10 cellular contexts compared by ENCODE assay signal in genomic region chr5:150122158-150122510, GRCh38. TPM values are rescaled to one million over a fixed set of nuclear protein-coding genes. Genes with fewer than 3 reads are reported as not detected.
DNase-seq lines count a peak whose midpoint lies in the region; ATAC-seq, FAIRE-seq and TF ChIP-seq lines count a peak whose summit lies in the region.
"Had no signal": no experiment of that assay in that cellular context is flagged by ENCODE, and none has a peak within 500 bp of the region (broad histone marks: within the 10 kb centered on the region; RNA-seq: fewer than 3 reads in every experiment).

No MANE protein-coding gene starts in this region.

- H3K9me1 ChIP-seq in keratinocyte (ENCODE audit: control insufficient read depth, extremely low read depth, insufficient read depth, low read length), result no peaks in the 10 kb centered on the region

- H3K9ac ChIP-seq in keratinocyte (ENCODE audit: control insufficient read depth, extremely low read depth, insufficient read depth, low read length), result no peak overlapping the region

- no peak overlapping the region for H3K4me2 ChIP-seq in keratinocyte (ENCODE audit: control insufficient read depth, extremely low read depth, insufficient read depth, low read depth, low read length)

- no peaks in the 10 kb centered on the region for H3K79me2 ChIP-seq in keratinocyte (ENCODE audit: control insufficient read depth, insufficient read depth, low read length)

- peaks cover 0 to 28% (median 0%) of the 10 kb centered on the region in 12 donors for H3K4me1 ChIP-seq in heart left ventricle
- peaks cover under 1% of the 10 kb centered on the region for H3K4me1 ChIP-seq in keratinocyte (ENCODE audit: control insufficient read depth, extremely low read depth, insufficient read depth, low read length)
- H3K4me1 ChIP-seq: ascending aorta had no signal

- intact Hi-C loops in heart left ventricle (cut with DNase I) (loop anchor here in 1 of 10 donors (10.0 kb wide), 1 partner anchor 233 kb away; the partner anchor contains the start of gene TCOF1), Right ventricle myocardium inferior (cut with DNase I) (no loop called here)

- H2AFZ ChIP-seq in keratinocyte (ENCODE audit: control insufficient read depth, low read length), result no peak overlapping the region

- no peak for TF ChIP-seq POLR2A in heart left ventricle (IDR thresholded peaks at IDR 0.05)

- H4K20me1 ChIP-seq in keratinocyte (ENCODE audit: control insufficient read depth, extremely low read depth, insufficient read depth, low read length), result no peaks in the 10 kb centered on the region

- 58 to 64% (median 61%) methylated on average over 5 of the region's 5 CpGs for WGBS in heart left ventricle, 4 donors

- no peak for FAIRE-seq in keratinocyte (lab: Jason Lieb, UNC)

- no peak overlapping the region for H3K4me3 ChIP-seq in heart left ventricle
- no peak overlapping the region for H3K4me3 ChIP-seq in keratinocyte (ENCODE audit: control insufficient read depth in 2 of 3, extremely low read depth in 1 of 3, insufficient read depth in 2 of 3, low read depth in 1 of 3, low read length in 3 of 3)
- H3K4me3 ChIP-seq: ascending aorta had no signal

- H3K36me3 ChIP-seq in heart left ventricle (peaks cover 0 to 97% (median 53%) of the 10 kb centered on the region in 9 donors), keratinocyte (ENCODE audit: control insufficient read depth in 2 of 2, extremely low read depth in 1 of 2, insufficient read depth in 2 of 2, low read length in 2 of 2) (no peaks in the 10 kb centered on the region)

- H3K9me3 ChIP-seq in heart left ventricle (no peaks in the 10 kb centered on the region), T-helper 17 cell (ENCODE audit: control insufficient read depth, low read length, poor library complexity, severe bottlenecking) (no peaks in the 10 kb centered on the region), keratinocyte (ENCODE audit: control insufficient read depth, low read depth, low read length) (no peaks in the 10 kb centered on the region)
- H3K9me3 ChIP-seq: ascending aorta had no signal

- H3K27ac ChIP-seq in heart left ventricle, result peak overlapping the region in 1 of 12 donors; percentile 11
- H3K27ac ChIP-seq in keratinocyte (ENCODE audit: control insufficient read depth, insufficient read depth, low read length), result no peak overlapping the region

- H3K36me3 Mint-ChIP-seq in T-helper 17 cell (ENCODE audit: low read depth), result no peaks in the 10 kb centered on the region

- H3K27ac Mint-ChIP-seq in T-helper 17 cell, result no peak overlapping the region

- no peak for ATAC-seq in heart left ventricle
- ATAC-seq in Right ventricle myocardium inferior, result no peak
- ATAC-seq in HG03159 (IDR thresholded peaks at IDR 0.05; ENCODE audit: unreplicated experiment), result peak; percentile 75
- ATAC-seq in T-helper 17 cell, result peak; percentile 54

- H3K27me3 ChIP-seq in heart left ventricle, result no peaks in the 10 kb centered on the region
- H3K27me3 ChIP-seq in keratinocyte (ENCODE audit: control insufficient read depth, extremely low read depth, insufficient read depth, low read length), result peaks cover 4% of the 10 kb centered on the region
- H3K27me3 ChIP-seq: ascending aorta had no signal

- dilution Hi-C loops in keratinocyte (cut with MboI; ENCODE audit: extremely low pct_ligation_motif_present, low sequenced_read_pairs), result no loop called here

- no peaks in the 10 kb centered on the region for H3K27me3 Mint-ChIP-seq in T-helper 17 cell

- no peak overlapping the region for H3K4me3 Mint-ChIP-seq in T-helper 17 cell

- peaks cover 3% of the 10 kb centered on the region for H3K4me1 Mint-ChIP-seq in T-helper 17 cell

- DNase-seq in heart left ventricle (peak in 3 of 5 donors; percentile 27 to 33 (median 32)), Right ventricle myocardium inferior (ENCODE audit: missing footprints) (no peak), T-helper 17 cell (no peak), keratinocyte (ENCODE audit: low read depth, low spot score) (no peak), activated gamma-delta T cell (lab: John Stamatoyannopoulos, UW) (no peak), anterior cingulate cortex (lab: John Stamatoyannopoulos, UW) (no peak), NCI-H2107 treated with DMSO at 0.1 percent for 48 hours (lab: John Stamatoyannopoulos, UW; ENCODE audit: unreplicated experiment) (no peak)

- peak in 5 of 12 donors; percentile 13 to 23 (median 16) for TF ChIP-seq CTCF in heart left ventricle (IDR thresholded peaks at IDR 0.05)
- TF ChIP-seq CTCF in keratinocyte (optimal IDR thresholded peaks at IDR 0.05 in 1 of 3, IDR thresholded peaks at IDR 0.05 in 1 of 3, conservative IDR thresholded peaks at IDR 0.05 in 1 of 3; ENCODE audit: extremely low read depth in 1 of 3, insufficient read depth in 2 of 3, low read length in 3 of 3), result peak in 2 of 3 experiments; percentile 38 to 78

RNA-seq across cellular contexts. Expression of gene PDGFRB, which starts 33.5 kb away (rescaled TPM):
- total RNA-seq in heart left ventricle, result 100 to 1,000 TPM in 3 of 9 donors, 10 to 100 TPM in 6; 28.3 to 112 (median 45.6) TPM
- 10 to 100 TPM; 27.6 to 53.1 TPM for polyA plus RNA-seq in heart left ventricle
- total RNA-seq in Right ventricle myocardium inferior, result 57.2 TPM
- under 1 TPM in 1 of 2 donors, not detected in 1; 0.57 TPM for total RNA-seq in T-helper 17 cell
- 0.14 TPM in 1 of 3 replicates, not detected in the others for polyA plus RNA-seq in keratinocyte
- polyA plus RNA-seq in keratinocyte (2011; ENCODE audit: low read depth), result not detected
- polyA plus RNA-seq in keratinocyte (2011; cell fraction: cytosol; rRNA removed), result 0.03 TPM in 1 of 2 replicates, not detected in the other
- polyA plus RNA-seq in keratinocyte (2011; cell fraction: nucleus; rRNA removed), result not detected in 2 replicates
- not detected in 2 replicates for polyA plus RNA-seq in keratinocyte (2012; ENCODE audit: low replicate concordance)
- 0.46 TPM in 1 of 3 replicates, not detected in the others for polyA minus RNA-seq in keratinocyte
- polyA minus RNA-seq in keratinocyte (2011; cell fraction: cytosol; rRNA and poly(A)+ RNA removed), result not detected
- polyA minus RNA-seq in keratinocyte (2011; cell fraction: nucleus; rRNA and poly(A)+ RNA removed), result 0.21 TPM in 1 of 2 replicates, not detected in the other

RNA-seq across cellular contexts. Expression of gene CSF1R, which starts 35.8 kb away (rescaled TPM):
- 100 to 1,000 TPM in 1 of 9 donors, 10 to 100 TPM in 6, 1 to 10 TPM in 2; 5.8 to 143 (median 12.0) TPM for total RNA-seq in heart left ventricle
- 1 to 10 TPM; 5.0 to 5.6 TPM for polyA plus RNA-seq in heart left ventricle
- 21.9 TPM for total RNA-seq in Right ventricle myocardium inferior
- total RNA-seq in T-helper 17 cell, result 1 to 10 TPM; 2.7 to 3.4 TPM
- 0.21 TPM in 1 of 3 replicates, not detected in the others for polyA plus RNA-seq in keratinocyte
- 0.09 TPM for polyA plus RNA-seq in keratinocyte (2011; ENCODE audit: low read depth)
- polyA plus RNA-seq in keratinocyte (2011; cell fraction: cytosol; rRNA removed), result 0.03 and 0.10 TPM in 2 replicates
- 0.10 and 0.13 TPM in 2 replicates for polyA plus RNA-seq in keratinocyte (2011; cell fraction: nucleus; rRNA removed)
- polyA plus RNA-seq in keratinocyte (2012; ENCODE audit: low replicate concordance), result 0.08 TPM in 1 of 2 replicates, not detected in the other
- polyA minus RNA-seq in keratinocyte, result 0.10 to 0.32 TPM in 2 of 3 replicates, not detected in the other
- not detected for polyA minus RNA-seq in keratinocyte (2011; cell fraction: cytosol; rRNA and poly(A)+ RNA removed)
- not detected in 2 replicates for polyA minus RNA-seq in keratinocyte (2011; cell fraction: nucleus; rRNA and poly(A)+ RNA removed)
- total RNA-seq: renal cortical epithelial cell had no signal

RNA-seq across cellular contexts. Expression of gene CDX1, which starts 44.4 kb away (rescaled TPM):
- under 1 TPM in 2 of 9 donors, not detected in 7; 0.29 TPM for total RNA-seq in heart left ventricle
- under 1 TPM in 1 of 2 donors, not detected in 1; 0.17 TPM for polyA plus RNA-seq in heart left ventricle
- total RNA-seq in Right ventricle myocardium inferior, result not detected
- total RNA-seq in T-helper 17 cell, result not detected
- not detected in 3 replicates for polyA plus RNA-seq in keratinocyte
- polyA plus RNA-seq in keratinocyte (2011; ENCODE audit: low read depth), result not detected
- polyA plus RNA-seq in keratinocyte (2011; cell fraction: cytosol; rRNA removed), result not detected in 2 replicates
- not detected in 2 replicates for polyA plus RNA-seq in keratinocyte (2011; cell fraction: nucleus; rRNA removed)
- polyA plus RNA-seq in keratinocyte (2012; ENCODE audit: low replicate concordance), result not detected in 2 replicates
- not detected in 3 replicates for polyA minus RNA-seq in keratinocyte
- polyA minus RNA-seq in keratinocyte (2011; cell fraction: cytosol; rRNA and poly(A)+ RNA removed), result not detected
- polyA minus RNA-seq in keratinocyte (2011; cell fraction: nucleus; rRNA and poly(A)+ RNA removed), result not detected in 2 replicates
- total RNA-seq: ascending aorta, renal cortical epithelial cell had no signal

Comparison
In these comparisons a context has a peak if more than half of its experiments do, and no peak if none do; other contexts are left out.
1. DNase-seq: peak in heart left ventricle (3 of 5); none in Right ventricle myocardium inferior (single experiment), T-helper 17 cell (0 of 3), keratinocyte (single experiment), activated gamma-delta T cell (single experiment), anterior cingulate cortex (0 of 58) and NCI-H2107 treated with DMSO at 0.1 percent for 48 hours (single experiment).
2. ATAC-seq: peak in HG03159 (single experiment) and T-helper 17 cell (single experiment); none in heart left ventricle (0 of 4) and Right ventricle myocardium inferior (single experiment).
3. RNA of gene PDGFRB, which starts 33.5 kb away (total RNA-seq): 57.2 TPM in Right ventricle myocardium inferior (single experiment) and 28.3 to 112 TPM in heart left ventricle; 0.57 TPM in T-helper 17 cell; every median in the first group is over 10 times any median in the second.